In genomic region chr16:56300901-56301351, GRCh38 we compare ENCODE assay signal across 18 cellular contexts.
DNase-seq lines count a peak whose midpoint lies in the region; ATAC-seq and TF ChIP-seq lines count a peak whose summit lies in the region.
"Had no signal": no experiment of that assay in that cellular context is flagged by ENCODE, and none has a peak within 500 bp of the region (broad histone marks: within the 10 kb centered on the region; RNA-seq: fewer than 3 reads in every experiment).

No MANE protein-coding gene starts in this region.

- no peak overlapping the region for H3K4me3 ChIP-seq in GM23248
- no peak overlapping the region for H3K4me3 ChIP-seq in astrocyte of the spinal cord (ENCODE audit: low read depth, low read length)
- H3K4me3 ChIP-seq in mesendoderm (ENCODE audit: low read length): no peak overlapping the region
- H3K4me3 ChIP-seq in prostate gland: no peak overlapping the region
- H3K4me3 ChIP-seq: gastrocnemius medialis, GM12878, left lung, sigmoid colon had no signal

- no peak overlapping the region for H2AK5ac ChIP-seq in mesendoderm (ENCODE audit: low read length)

- no peak overlapping the region for H3K18ac ChIP-seq in mesendoderm (ENCODE audit: low read length)

- H2BK120ac ChIP-seq in mesendoderm (ENCODE audit: low read depth, low read length): no peak overlapping the region

- no peaks in the 10 kb centered on the region for H3K9me2 ChIP-seq in GM23248 (ENCODE audit: insufficient read depth)
- H3K9me2 ChIP-seq: SK-N-SH had no signal

- no peak overlapping the region for H3K4ac ChIP-seq in mesendoderm (ENCODE audit: low read depth, low read length)

- H3K36me3 ChIP-seq in GM23248 (ENCODE audit: low read depth) (no peaks in the 10 kb centered on the region), mesendoderm (ENCODE audit: control insufficient read depth, insufficient read depth, low read length) (no peaks in the 10 kb centered on the region), prostate gland (no peaks in the 10 kb centered on the region)
- H3K36me3 ChIP-seq: gastrocnemius medialis, left lung, neutrophil had no signal

- in situ Hi-C loops in GM23248 (cut with MboI): no loop called here
- in situ Hi-C loops in astrocyte of the spinal cord (cut with HindIII; ENCODE audit: low sequenced_read_pairs): no loop called here

- H3K56ac ChIP-seq in mesendoderm (ENCODE audit: low read length): no peak overlapping the region

- no peaks in the 10 kb centered on the region for H4K20me1 ChIP-seq in GM23248 (ENCODE audit: insufficient read depth)

- no peak for ATAC-seq in HG02642 (IDR thresholded peaks at IDR 0.05; ENCODE audit: poor library complexity, unreplicated experiment)
- ATAC-seq: activated CD8-positive, alpha-beta memory T cell treated with anti-CD3 and anti-CD28 coated beads, Interleukin-2, amount 10 ng/mL, durations not matched to agents 7 days and 5 days; gastrocnemius medialis; GM12878 had no signal

- H4K5ac ChIP-seq in mesendoderm (ENCODE audit: low read length): no peak overlapping the region

- H2BK5ac ChIP-seq in mesendoderm (ENCODE audit: low read length): no peak overlapping the region

- H3K9ac ChIP-seq in GM23248 (no peak overlapping the region), mesendoderm (ENCODE audit: low read length) (no peak overlapping the region)
- H3K9ac ChIP-seq: SK-N-SH had no signal

- no peak overlapping the region for H2AFZ ChIP-seq in GM23248

- DNase-seq in GM23248 (peak; percentile 12), astrocyte of the spinal cord (ENCODE audit: low read depth, low spot score) (peak; percentile 33), mesendoderm (peak; percentile 18), substantia nigra (lab: John Stamatoyannopoulos, UW) (peak in 3 of 49 donors; percentile 29 to 49 (median 37)), SK-N-DZ (ENCODE audit: low spot score) (no peak), OCI-M2 (lab: John Stamatoyannopoulos, UW; ENCODE audit: unreplicated experiment) (no peak), prostate gland (ENCODE audit: low spot score) (no peak)
- DNase-seq: activated CD4-positive, CD25-positive, alpha-beta regulatory T cell treated with anti-CD3 and anti-CD28 coated beads, Interleukin-2, amount 50 U/mL, for 72 hours; activated CD8-positive, alpha-beta memory T cell treated with anti-CD3 and anti-CD28 coated beads, Interleukin-2, amount 10 ng/mL, durations not matched to agents 7 days and 5 days; gastrocnemius medialis; left lung; NCI-H1417 treated with DMSO at 0.1 percent for 48 hours; sigmoid colon; stimulated activated CD4-positive, alpha-beta T cell treated with anti-CD3 and anti-CD28 coated beads, Interleukin-1b, Interleukin-23, amount 100 ng/mL, for 48 hours had no signal

- H4K8ac ChIP-seq in mesendoderm (ENCODE audit: low read depth, low read length): no peak overlapping the region

- no peaks in the 10 kb centered on the region for H3K79me2 ChIP-seq in GM23248 (ENCODE audit: insufficient read depth)
- no peaks in the 10 kb centered on the region for H3K79me2 ChIP-seq in mesendoderm (ENCODE audit: control insufficient read depth, insufficient read depth, low read length)

- no peak overlapping the region for H3K27ac ChIP-seq in GM23248
- no peak overlapping the region for H3K27ac ChIP-seq in mesendoderm (ENCODE audit: low read depth, low read length)
- H3K27ac ChIP-seq in substantia nigra (ENCODE audit: low read depth, low read length, poor library complexity, severe bottlenecking): peak overlapping the region; percentile 99
- H3K27ac ChIP-seq in prostate gland: no peak overlapping the region
- H3K27ac ChIP-seq: gastrocnemius medialis, left lung, neutrophil had no signal

- intact Hi-C loops in prostate gland (cut with DNase I): no loop called here

- TF ChIP-seq CTCF in astrocyte of the spinal cord (IDR thresholded peaks at IDR 0.05; ENCODE audit: low read depth, low read length): no peak
- no peak for TF ChIP-seq CTCF in prostate gland (IDR thresholded peaks at IDR 0.05)

- peaks cover 7% of the 10 kb centered on the region; the same call in 1 of the 2 replicates for H3K4me1 ChIP-seq in GM23248 (ENCODE audit: insufficient read depth)
- H3K4me1 ChIP-seq in mesendoderm (ENCODE audit: control insufficient read depth, low read depth, low read length): peaks cover 4% of the 10 kb centered on the region
- no peaks in the 10 kb centered on the region for H3K4me1 ChIP-seq in prostate gland (replicated peaks)
- H3K4me1 ChIP-seq: left lung had no signal

- 56 to 62% methylated on average over 7 of the region's 7 CpGs for WGBS in GM23248 (ENCODE audit: low coverage in 1 of 2, low lambda C conversion rate in 2 of 2, missing lambda C conversion rate in 2 of 2), 2 experiments
- no CpG with 5 or more reads among the region's 7 CpGs for WGBS in mesendoderm (ENCODE audit: extremely low coverage, insufficient coverage, low lambda C conversion rate)
- 41% methylated on average over 7 of the region's 7 CpGs for WGBS in prostate gland

- H3K23ac ChIP-seq in mesendoderm (ENCODE audit: low read length): no peak overlapping the region

- no peaks in the 10 kb centered on the region for H3F3A ChIP-seq in GM23248 (ENCODE audit: insufficient read depth)

- H3K9me3 ChIP-seq in GM23248 (ENCODE audit: low read depth) (no peaks in the 10 kb centered on the region), prostate gland (no peaks in the 10 kb centered on the region)
- H3K9me3 ChIP-seq: gastrocnemius medialis, left lung, neutrophil, sigmoid colon, SK-N-SH had no signal

- no peak for TF ChIP-seq POLR2A in prostate gland (IDR thresholded peaks at IDR 0.05)

- no peak overlapping the region for H2BK15ac ChIP-seq in mesendoderm (replicated peaks; ENCODE audit: low read depth)

- H3K4me2 ChIP-seq in GM23248 (ENCODE audit: unreplicated experiment) (no peak overlapping the region), mesendoderm (ENCODE audit: low read length) (no peak overlapping the region)
- H3K4me2 ChIP-seq: SK-N-SH had no signal

- H3K79me1 ChIP-seq in mesendoderm (ENCODE audit: low read length): no peaks in the 10 kb centered on the region

- peaks cover 13% of the 10 kb centered on the region; the same call in 1 of the 2 replicates for H3K27me3 ChIP-seq in GM23248 (replicated peaks; ENCODE audit: insufficient read depth)
- H3K27me3 ChIP-seq in mesendoderm (ENCODE audit: insufficient read depth, low read length, poor library complexity): no peaks in the 10 kb centered on the region
- H3K27me3 ChIP-seq in prostate gland (replicated peaks; ENCODE audit: insufficient read depth): no peaks in the 10 kb centered on the region
- H3K27me3 ChIP-seq: gastrocnemius medialis, left lung, sigmoid colon had no signal

Comparison
In these comparisons a context has a peak if more than half of its experiments do, and no peak if none do; other contexts are left out.
1. DNase-seq: peak in GM23248 (single experiment), astrocyte of the spinal cord (single experiment) and mesendoderm (single experiment); none in SK-N-DZ (single experiment), OCI-M2 (single experiment) and prostate gland (single experiment).